Comparison of ENCODE assay signal across 1 cellular context in genomic region chr14:94026886-94027469, GRCh38.
TF ChIP-seq lines count a peak whose summit lies in the region.

No MANE protein-coding gene starts in this region.

TF ChIP-seq in K562, 482 proteins besides CTCF, POLR2A, EP300 and RAD21:
- no peak for TF ChIP-seq ZNF143 (CRISPR knock-in tag; IDR thresholded peaks at IDR 0.05)
- TF ChIP-seq PURB (CRISPR knock-in tag; IDR thresholded peaks at IDR 0.05; ENCODE audit: low read depth), result no peak
- TF ChIP-seq KDM2B (CRISPR knock-in tag; IDR thresholded peaks at IDR 0.05), result no peak
- TF ChIP-seq RBM34 (IDR thresholded peaks at IDR 0.05; ENCODE audit: borderline replicate concordance, insufficient read depth, low read length), result no peak
- no peak for TF ChIP-seq RBM15 (IDR thresholded peaks at IDR 0.05; ENCODE audit: insufficient read depth, low read length)
- no peak for TF ChIP-seq OTX1 (CRISPR knock-in tag; IDR thresholded peaks at IDR 0.05)
- no peak for TF ChIP-seq BDP1 (IDR thresholded peaks at IDR 0.05; ENCODE audit: insufficient read depth, insufficient read length)
- no peak for TF ChIP-seq PHF20 (IDR thresholded peaks at IDR 0.05; ENCODE audit: partially characterized antibody)
- no peak for TF ChIP-seq U2AF2 (optimal IDR thresholded peaks at IDR 0.05; ENCODE audit: low read depth, low read length)
